8 cellular contexts compared by ENCODE assay signal in genomic region chr7:51162724-51163329, GRCh38.
A peak's percentile ranks its signal among the peaks of the same experiment; 100 is the strongest.
DNase-seq lines count a peak whose midpoint lies in the region; ATAC-seq, FAIRE-seq and TF ChIP-seq lines count a peak whose summit lies in the region.

No MANE protein-coding gene starts in this region.

- peak; percentile 96 for ATAC-seq in GM18508 (IDR thresholded peaks at IDR 0.05; ENCODE audit: insufficient read depth, unreplicated experiment)
- ATAC-seq in HG02970 (IDR thresholded peaks at IDR 0.05; ENCODE audit: low FRiP score, unreplicated experiment): peak; percentile 84
- ATAC-seq in GM12878: peak; percentile 99

- no peak overlapping the region for H3K4me2 ChIP-seq in GM12878 (ENCODE audit: control insufficient read depth, insufficient read depth)

- no peak overlapping the region for H2AFZ ChIP-seq in GM12878 (ENCODE audit: control insufficient read depth, low read depth, low read length)

- POLR2A ChIA-PET in GM12878 (lab: Charles Lee): no interaction called here

- CTCF ChIA-PET in GM12878 (lab: Yijun Ruan, JAX): interaction anchor here (0.7 to 6.4 kb wide), 39 partner anchors 10 to 1095 kb away, joined by 3 to 84 read pairs (median 4); partner anchors contain the start of gene ZPBP

- no peaks in the 10 kb centered on the region for H3K4me1 ChIP-seq in GM12878 (ENCODE audit: control insufficient read depth, insufficient read depth, low read length)
- H3K4me1 ChIP-seq in iPS DF 6.9 (ENCODE audit: control insufficient read depth, insufficient read depth, low read length): no peaks in the 10 kb centered on the region; the same call in 1 of the 2 replicates

- peaks cover 0 to 1% of the 10 kb centered on the region in 2 experiments; a peak in 2 of 4 replicates for H3K27me3 ChIP-seq in GM12878 (replicated peaks in 1 of 2; ENCODE audit: control insufficient read depth in 2 of 2, insufficient read depth in 2 of 2, low read length in 1 of 2)
- no peaks in the 10 kb centered on the region for H3K27me3 ChIP-seq in iPS DF 6.9 (ENCODE audit: control insufficient read depth, insufficient read depth, low read length)

- H3K9me3 ChIP-seq in GM12878 (replicated peaks; ENCODE audit: control insufficient read depth, insufficient read depth, low read length) (no peaks in the 10 kb centered on the region), iPS DF 6.9 (ENCODE audit: control insufficient read depth, insufficient read depth, low read length) (no peaks in the 10 kb centered on the region)

- H3K36me3 ChIP-seq in GM12878 (ENCODE audit: control insufficient read depth in 2 of 2, insufficient read depth in 2 of 2, low read length in 1 of 2) (no peaks in the 10 kb centered on the region), iPS DF 6.9 (ENCODE audit: control insufficient read depth, insufficient read depth, low read length) (no peaks in the 10 kb centered on the region)

- no peaks in the 10 kb centered on the region for H3K79me2 ChIP-seq in GM12878 (ENCODE audit: control insufficient read depth, insufficient read depth, low read length)

- RAD21 ChIA-PET in GM12878 (lab: Charles Lee; ENCODE audit: unreplicated experiment): interaction anchor here (0.6 to 3.6 kb wide), 12 partner anchors 10 to 1068 kb away, joined by 3 to 71 read pairs (median 4); partner anchors contain the start of gene ZPBP

- SMC1A ChIA-PET in GM12878 (lab: Charles Lee; ENCODE audit: uncharacterized antibody, unreplicated experiment): interaction anchor here (0.5 to 3.1 kb wide), 18 partner anchors 9 to 1069 kb away, joined by 3 to 18 read pairs (median 3); no protein-coding TSS in a partner anchor

- peak; percentile 82 to 85 (median 83) for TF ChIP-seq CTCF in GM12878 (IDR thresholded peaks at IDR 0.05 in 2 of 3, conservative IDR thresholded peaks at IDR 0.05 in 1 of 3; ENCODE audit: control insufficient read depth in 2 of 3, extremely low read depth in 1 of 3, insufficient read depth in 1 of 3, low read depth in 3 of 3, low read length in 3 of 3)

- FAIRE-seq in GM12878 (lab: Jason Lieb, UNC): peak; percentile 91

- peak; percentile 74 for TF ChIP-seq RAD21 in GM12878 (IDR thresholded peaks at IDR 0.05; ENCODE audit: insufficient read depth, low read depth, low read length)

- no peak for TF ChIP-seq EP300 in GM12878 (IDR thresholded peaks at IDR 0.05; ENCODE audit: borderline replicate concordance in 1 of 2, control insufficient read depth in 1 of 2, low read depth in 2 of 2, low read length in 2 of 2)

- DNase-seq in ACHN: peak; percentile 93
- peak; percentile 55 for DNase-seq in NCI-H187 treated with DMSO at 0.1 percent for 48 hours (lab: John Stamatoyannopoulos, UW)
- peak; percentile 68 for DNase-seq in T1000 (lab: John Stamatoyannopoulos, UW)
- DNase-seq in GM12878 (ENCODE audit: low read depth, low spot score): peak; percentile 32
- peak; percentile 90 for DNase-seq in iPS DF 6.9 (ENCODE audit: low read depth, low spot score)
- DNase-seq in stimulated activated CD4-positive, alpha-beta T cell treated with anti-CD3 and anti-CD28 coated beads, Interleukin-15, amount 100 ng/mL, for 1 hour (ENCODE audit: low read depth in 1 of 2, low spot score in 1 of 2): peak; percentile 11 to 14

- H4K20me1 ChIP-seq in GM12878 (ENCODE audit: control insufficient read depth, insufficient read depth): no peaks in the 10 kb centered on the region

- no peak overlapping the region for H3K9ac ChIP-seq in GM12878 (ENCODE audit: control insufficient read depth, insufficient read depth, low read length)

- 10% methylated on average over 9 of the region's 9 CpGs for WGBS in GM12878 (ENCODE audit: insufficient coverage, insufficient replicate concordance, low lambda C conversion rate, missing lambda C conversion rate)
- WGBS in iPS DF 6.9 (ENCODE audit: insufficient coverage, insufficient read length): no CpG with 5 or more reads among the region's 9 CpGs

- TF ChIP-seq POLR2A in GM12878 (IDR thresholded peaks at IDR 0.05; ENCODE audit: low read depth, low read length): no peak

- H3K4me3 ChIP-seq in GM12878: no peak overlapping the region
- H3K4me3 ChIP-seq in iPS DF 6.9 (ENCODE audit: low read length): no peak overlapping the region

- intact Hi-C loops in GM12878 (cut with micrococcal nuclease; ENCODE audit: unreplicated experiment): loop anchor here (1.0 kb wide), 1 partner anchor 204 kb away; no protein-coding TSS in a partner anchor

- H3K27ac ChIP-seq in GM12878 (ENCODE audit: control insufficient read depth, insufficient read depth) (no peak overlapping the region), iPS DF 6.9 (ENCODE audit: low read length) (no peak overlapping the region)

- in situ Hi-C loops in ACHN (cut with HindIII; ENCODE audit: low pct_ligation_motif_present, low pct_unique_long_range_greater_than_20kb, low sequenced_read_pairs) (no loop called here), GM12878 (cut with MboI) (loop anchor here (10.0 kb wide), 2 partner anchors 202 to 1068 kb away; partner anchors contain the start of gene ZPBP)

- no TSS peak for BruUV-seq in GM12878 (replicated peaks; lab: Mats Ljungman, UMichigan)

TF ChIP-seq in GM12878, 131 proteins besides CTCF, POLR2A, EP300 and RAD21:
- TF ChIP-seq, protein P1, sequence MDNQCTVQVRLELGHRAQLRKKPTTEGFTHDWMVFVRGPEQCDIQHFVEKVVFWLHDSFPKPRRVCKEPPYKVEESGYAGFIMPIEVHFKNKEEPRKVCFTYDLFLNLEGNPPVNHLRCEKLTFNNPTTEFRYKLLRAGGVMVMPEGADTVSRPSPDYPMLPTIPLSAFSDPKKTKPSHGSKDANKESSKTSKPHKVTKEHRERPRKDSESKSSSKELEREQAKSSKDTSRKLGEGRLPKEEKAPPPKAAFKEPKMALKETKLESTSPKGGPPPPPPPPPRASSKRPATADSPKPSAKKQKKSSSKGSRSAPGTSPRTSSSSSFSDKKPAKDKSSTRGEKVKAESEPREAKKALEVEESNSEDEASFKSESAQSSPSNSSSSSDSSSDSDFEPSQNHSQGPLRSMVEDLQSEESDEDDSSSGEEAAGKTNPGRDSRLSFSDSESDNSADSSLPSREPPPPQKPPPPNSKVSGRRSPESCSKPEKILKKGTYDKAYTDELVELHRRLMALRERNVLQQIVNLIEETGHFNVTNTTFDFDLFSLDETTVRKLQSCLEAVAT (IDR thresholded peaks at IDR 0.05): no peak
- no peak for TF ChIP-seq BCL11A (IDR thresholded peaks at IDR 0.05; ENCODE audit: low read depth, low read length)
- no peak for TF ChIP-seq ZBED1 (IDR thresholded peaks at IDR 0.05; ENCODE audit: borderline replicate concordance)
- no peak for TF ChIP-seq BHLHE40 (IDR thresholded peaks at IDR 0.05; ENCODE audit: borderline replicate concordance in 1 of 2, low read depth in 2 of 2, low read length in 1 of 2)
- TF ChIP-seq CEBPB (IDR thresholded peaks at IDR 0.05; ENCODE audit: borderline replicate concordance in 1 of 2, low read depth in 2 of 2, low read length in 2 of 2): no peak
- no peak for TF ChIP-seq ZNF384 (IDR thresholded peaks at IDR 0.05; ENCODE audit: borderline replicate concordance, low read depth, low read length)
- peak; percentile 23; the same call in 1 of the 2 replicates for TF ChIP-seq IRF4 (IDR thresholded peaks at IDR 0.05; ENCODE audit: low read depth, low read length)
- TF ChIP-seq SRF (IDR thresholded peaks at IDR 0.05; ENCODE audit: low read depth in 2 of 2, low read length in 2 of 2): no peak
- no peak for TF ChIP-seq SKIL (IDR thresholded peaks at IDR 0.05; ENCODE audit: low read depth, poor library complexity, severe bottlenecking)
- TF ChIP-seq SMC3 (IDR thresholded peaks at IDR 0.05; ENCODE audit: borderline replicate concordance, low read length): peak; percentile 39; the same call in 1 of the 2 replicates
- no peak for TF ChIP-seq MTA2 (IDR thresholded peaks at IDR 0.05; ENCODE audit: low read depth)
- no peak for TF ChIP-seq TCF12 (IDR thresholded peaks at IDR 0.05; ENCODE audit: low read depth, low read length)
- TF ChIP-seq SPI1 (IDR thresholded peaks at IDR 0.05; ENCODE audit: borderline replicate concordance, insufficient read depth, low read depth, low read length): no peak
- no peak for TF ChIP-seq SMAD1 (IDR thresholded peaks at IDR 0.05; ENCODE audit: low read depth, partially characterized antibody)
- no peak for TF ChIP-seq FOS (IDR thresholded peaks at IDR 0.05; ENCODE audit: borderline replicate concordance, extremely low read depth, insufficient read length)
- TF ChIP-seq, protein P2, sequence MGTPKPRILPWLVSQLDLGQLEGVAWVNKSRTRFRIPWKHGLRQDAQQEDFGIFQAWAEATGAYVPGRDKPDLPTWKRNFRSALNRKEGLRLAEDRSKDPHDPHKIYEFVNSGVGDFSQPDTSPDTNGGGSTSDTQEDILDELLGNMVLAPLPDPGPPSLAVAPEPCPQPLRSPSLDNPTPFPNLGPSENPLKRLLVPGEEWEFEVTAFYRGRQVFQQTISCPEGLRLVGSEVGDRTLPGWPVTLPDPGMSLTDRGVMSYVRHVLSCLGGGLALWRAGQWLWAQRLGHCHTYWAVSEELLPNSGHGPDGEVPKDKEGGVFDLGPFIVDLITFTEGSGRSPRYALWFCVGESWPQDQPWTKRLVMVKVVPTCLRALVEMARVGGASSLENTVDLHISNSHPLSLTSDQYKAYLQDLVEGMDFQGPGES (IDR thresholded peaks at IDR 0.05): no peak
- no peak for TF ChIP-seq NR2C2 (IDR thresholded peaks at IDR 0.05; ENCODE audit: borderline replicate concordance, control insufficient read depth, insufficient read length, low read depth)

Comparison
In these comparisons a context has a peak if more than half of its experiments do, and no peak if none do; other contexts are left out.
1. DNase-seq: peak in every context shown above with its lines; median percentile 93 in ACHN; 90 in iPS DF 6.9; 68 in T1000; 55 in NCI-H187 treated with DMSO at 0.1 percent for 48 hours; 32 in GM12878; 12 in stimulated activated CD4-positive, alpha-beta T cell treated with anti-CD3 and anti-CD28 coated beads, Interleukin-15, amount 100 ng/mL, for 1 hour.